ENCODE assay signal across 24 cellular contexts in the genomic region with DNA sequence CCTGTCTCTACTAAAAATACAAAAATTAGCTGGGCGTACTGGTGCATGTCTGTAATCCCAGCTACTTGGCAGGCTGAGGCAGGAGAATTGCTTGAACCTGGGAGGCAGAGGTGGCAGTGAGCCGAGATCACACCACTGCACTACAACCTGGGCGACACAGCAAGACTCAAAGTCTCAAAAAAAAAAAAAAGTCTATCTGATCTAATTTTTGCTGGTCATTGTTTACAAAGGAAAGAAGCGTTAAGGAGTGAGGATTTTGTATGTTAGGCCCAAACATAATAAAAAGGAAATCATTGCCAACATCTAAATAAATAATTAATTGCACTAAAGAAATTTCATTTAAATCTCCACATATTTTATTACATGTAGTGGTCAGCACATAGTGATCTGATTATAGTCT. TPM values are rescaled to one million over a fixed set of nuclear protein-coding genes. Genes with fewer than 3 reads are reported as not detected.
DNase-seq lines count a peak whose midpoint lies in the region; ATAC-seq and TF ChIP-seq lines count a peak whose summit lies in the region.
"Had no signal": no experiment of that assay in that cellular context is flagged by ENCODE, and none has a peak within 500 bp of the region (broad histone marks: within the 10 kb centered on the region; RNA-seq: fewer than 3 reads in every experiment).

No MANE protein-coding gene starts in this region.

- H2BK15ac ChIP-seq in mesenchymal stem cell (ENCODE audit: low read depth, poor library complexity, severe bottlenecking): no peak overlapping the region

- ATAC-seq in activated T-helper 17 cell treated with anti-CD3 and anti-CD28 coated beads, Interleukin-2, amount 50 U/mL, for 72 hours (replicated peaks): no peak
- no peak for ATAC-seq in HG03342 (IDR thresholded peaks at IDR 0.05; ENCODE audit: unreplicated experiment)
- ATAC-seq: CD8-positive, alpha-beta T cell; PC-3; WTC11 had no signal

- H3K27me3 Mint-ChIP-seq in MCF 10A (ENCODE audit: insufficient read depth, unreplicated experiment) (no peaks in the 10 kb centered on the region), type B pancreatic cell (no peaks in the 10 kb centered on the region)
- H3K27me3 Mint-ChIP-seq in activated T-helper 17 cell treated with anti-CD3 and anti-CD28 coated beads, Interleukin-2, amount 50 U/mL, for 72 hours: no peaks in the 10 kb centered on the region
- H3K27me3 Mint-ChIP-seq: memory B cell had no signal

- WGBS in mammary epithelial cell (ENCODE audit: low coverage, missing lambda C conversion rate): 91% methylated on average over 4 of the region's 4 CpGs
- 100% methylated on average over 1 of the region's 4 CpGs for WGBS in mesenchymal stem cell

- POLR2A ChIA-PET in MCF 10A (lab: Yijun Ruan, JAX): interaction anchor here (3.8 to 7.1 kb wide), 3 partner anchors 68 to 145 kb away, joined by 30 to 231 read pairs (median 102); a partner anchor contains a TSS

- H3K4me2 ChIP-seq in mammary epithelial cell (ENCODE audit: insufficient read depth, low read depth, low read length) (no peak overlapping the region), mesenchymal stem cell (ENCODE audit: low read length, poor library complexity, severe bottlenecking) (no peak overlapping the region)

- H3K14ac ChIP-seq in mesenchymal stem cell (ENCODE audit: low read length in 2 of 2): no peak overlapping the region

- H3K4me1 ChIP-seq in mammary epithelial cell (ENCODE audit: insufficient read depth, low read length): peaks cover 11% of the 10 kb centered on the region
- H3K4me1 ChIP-seq in mesenchymal stem cell (ENCODE audit: control insufficient read depth, insufficient read depth, low read depth, low read length): peaks cover 3% of the 10 kb centered on the region

- H3K4me3 Mint-ChIP-seq in MCF 10A (ENCODE audit: unreplicated experiment): no peak overlapping the region
- H3K4me3 Mint-ChIP-seq in activated T-helper 17 cell treated with anti-CD3 and anti-CD28 coated beads, Interleukin-2, amount 50 U/mL, for 72 hours: peak overlapping the region; percentile 97
- peak overlapping the region; percentile 100 for H3K4me3 Mint-ChIP-seq in type B pancreatic cell
- H3K4me3 Mint-ChIP-seq: CD8-positive, alpha-beta T cell had no signal

- peaks cover 5% of the 10 kb centered on the region for H3K79me1 ChIP-seq in mesenchymal stem cell (replicated peaks; ENCODE audit: low read length, poor library complexity, severe bottlenecking)

- H2BK5ac ChIP-seq in mesenchymal stem cell (ENCODE audit: low read depth, low read length, poor library complexity, severe bottlenecking): no peak overlapping the region

- dilution Hi-C loops in mammary epithelial cell (cut with HindIII; ENCODE audit: low sequenced_read_pairs): no loop called here

- H3K4me1 Mint-ChIP-seq in MCF 10A (ENCODE audit: insufficient read depth, unreplicated experiment) (peaks cover 8% of the 10 kb centered on the region), type B pancreatic cell (ENCODE audit: unreplicated experiment) (peaks cover 8% of the 10 kb centered on the region)
- peaks cover 14% of the 10 kb centered on the region for H3K4me1 Mint-ChIP-seq in activated T-helper 17 cell treated with anti-CD3 and anti-CD28 coated beads, Interleukin-2, amount 50 U/mL, for 72 hours

- H2BK12ac ChIP-seq in mesenchymal stem cell (ENCODE audit: low read length in 2 of 2): no peak overlapping the region

- no peak overlapping the region for H3K27ac ChIP-seq in mammary epithelial cell (ENCODE audit: insufficient read depth, low read depth, low read length)
- no peak overlapping the region for H3K27ac ChIP-seq in mesenchymal stem cell (ENCODE audit: low read length, poor library complexity, severe bottlenecking)
- H3K27ac ChIP-seq: stomach, transverse colon had no signal

- no peak overlapping the region for H3K18ac ChIP-seq in mesenchymal stem cell (ENCODE audit: low read depth in 1 of 2, low read length in 2 of 2)

- H3K9me3 ChIP-seq in mammary epithelial cell (replicated peaks; ENCODE audit: insufficient read depth, low read length) (no peaks in the 10 kb centered on the region), mesenchymal stem cell (ENCODE audit: control insufficient read depth, low read length) (no peaks in the 10 kb centered on the region)
- H3K9me3 ChIP-seq: esophagus muscularis mucosa, prostate gland, stomach, transverse colon had no signal

- intact Hi-C loops in MCF 10A (cut with micrococcal nuclease) (loop anchor here (10.0 kb wide), 1 partner anchor 251 kb away; a partner anchor contains a TSS), mammary epithelial cell (cut with micrococcal nuclease) (no loop called here)

- no peaks in the 10 kb centered on the region for H3K27me3 ChIP-seq in mammary epithelial cell (ENCODE audit: insufficient read depth, low read length)
- no peaks in the 10 kb centered on the region for H3K27me3 ChIP-seq in mesenchymal stem cell (ENCODE audit: control insufficient read depth in 1 of 2, insufficient read depth in 1 of 2, low read length in 2 of 2)
- H3K27me3 ChIP-seq: esophagus muscularis mucosa, stomach, transverse colon had no signal

- no peak overlapping the region for H3K23ac ChIP-seq in mesenchymal stem cell (ENCODE audit: low read length in 2 of 2)

- no peak for TF ChIP-seq CTCF in MCF 10A (IDR thresholded peaks at IDR 0.05; ENCODE audit: unreplicated experiment)
- no peak for TF ChIP-seq CTCF in mammary epithelial cell (conservative IDR thresholded peaks at IDR 0.05 in 1 of 2, IDR thresholded peaks at IDR 0.05 in 1 of 2; ENCODE audit: extremely low read depth in 1 of 2, insufficient read depth in 1 of 2, low read depth in 1 of 2, low read length in 2 of 2)
- TF ChIP-seq CTCF in type B pancreatic cell (conservative IDR thresholded peaks at IDR 0.05): no peak

- BruUV-seq in MCF 10A (replicated peaks; lab: Mats Ljungman, UMichigan): no TSS peak
- BruUV-seq in mammary epithelial cell (replicated peaks; lab: Mats Ljungman, UMichigan): no TSS peak

- DNase-seq in MCF 10A (ENCODE audit: unreplicated experiment) (no peak), mammary epithelial cell (no peak), mesenchymal stem cell (no peak), type B pancreatic cell (ENCODE audit: extremely low spot score, unreplicated experiment) (no peak), NCI-H2171 treated with DMSO at 0.1 percent for 48 hours (lab: John Stamatoyannopoulos, UW) (no peak), NCI-H1048 (lab: John Stamatoyannopoulos, UW) (no peak)
- DNase-seq: activated gamma-delta T cell treated with Interleukin-2 at 50 U/mL for 16 hours; aorta; CD8-positive, alpha-beta T cell; cerebellar nuclear complex; GF-D8; KG1; NCI-H187; NCI-H226; PC-3; SHP77; stomach; transverse colon had no signal

- CTCF ChIA-PET in MCF 10A (lab: Yijun Ruan, JAX) (interaction anchor here (0.6 kb wide), 1 partner anchor 146 kb away, joined by 4 read pairs; no protein-coding TSS in a partner anchor), mammary epithelial cell (lab: Charles Lee; ENCODE audit: low non-redundant PET) (no interaction called here)

- no peak overlapping the region for H2AFZ ChIP-seq in mammary epithelial cell (ENCODE audit: low read depth, low read length)
- H2AFZ ChIP-seq in mesenchymal stem cell (ENCODE audit: low read depth, low read length): no peak overlapping the region

- H3K4me3 ChIP-seq in mammary epithelial cell (replicated peaks in 1 of 3; ENCODE audit: insufficient read depth in 1 of 3, low read depth in 2 of 3, low read length in 3 of 3) (no peak overlapping the region), mesenchymal stem cell (ENCODE audit: insufficient read depth in 1 of 2, low read depth in 1 of 2, low read length in 2 of 2) (no peak overlapping the region)
- H3K4me3 ChIP-seq: esophagus muscularis mucosa, prostate gland, stomach, transverse colon had no signal

- H3K36me3 ChIP-seq in mammary epithelial cell (ENCODE audit: insufficient read depth, low read length) (peaks cover 13% of the 10 kb centered on the region), mesenchymal stem cell (ENCODE audit: control insufficient read depth in 1 of 2, insufficient read depth in 2 of 2, low read depth in 1 of 2, low read length in 2 of 2) (peaks cover 30 to 47% of the 10 kb centered on the region in 2 experiments)

- H3K9me3 Mint-ChIP-seq in MCF 10A (ENCODE audit: unreplicated experiment) (no peaks in the 10 kb centered on the region), type B pancreatic cell (no peaks in the 10 kb centered on the region)
- no peaks in the 10 kb centered on the region for H3K9me3 Mint-ChIP-seq in activated T-helper 17 cell treated with anti-CD3 and anti-CD28 coated beads, Interleukin-2, amount 50 U/mL, for 72 hours
- H3K9me3 Mint-ChIP-seq: CD8-positive, alpha-beta T cell; memory B cell; WTC11 had no signal

- H4K8ac ChIP-seq in mesenchymal stem cell (ENCODE audit: low read length): peak overlapping the region; percentile 60

- in situ Hi-C loops in mammary epithelial cell (cut with MboI; ENCODE audit: low sequenced_read_pairs in 2 of 2): loop anchor here (5.0 to 25.0 kb wide), 2 partner anchors 133 to 143 kb away; a partner anchor contains a TSS

- H3K4ac ChIP-seq in mesenchymal stem cell (ENCODE audit: low read depth in 1 of 2, low read length in 2 of 2): no peak overlapping the region

- H2BK120ac ChIP-seq in mesenchymal stem cell (ENCODE audit: low read depth, low read length): no peak overlapping the region

- no peaks in the 10 kb centered on the region for H4K20me1 ChIP-seq in mammary epithelial cell (ENCODE audit: insufficient read depth, low read length)

- H3K36me3 Mint-ChIP-seq in MCF 10A (ENCODE audit: insufficient read depth, unreplicated experiment) (peaks cover 48% of the 10 kb centered on the region), type B pancreatic cell (peaks cover 22% of the 10 kb centered on the region)
- peaks cover 81% of the 10 kb centered on the region for H3K36me3 Mint-ChIP-seq in activated T-helper 17 cell treated with anti-CD3 and anti-CD28 coated beads, Interleukin-2, amount 50 U/mL, for 72 hours (ENCODE audit: low read depth)

- H4K91ac ChIP-seq in mesenchymal stem cell (ENCODE audit: low read length): no peak overlapping the region

- peaks cover 79% of the 10 kb centered on the region for H3K79me2 ChIP-seq in mammary epithelial cell (ENCODE audit: insufficient read depth, low read length)

- H3K9ac ChIP-seq in mammary epithelial cell (ENCODE audit: insufficient read depth, low read length) (no peak overlapping the region), mesenchymal stem cell (ENCODE audit: low read length) (no peak overlapping the region)

- no peak overlapping the region for H2AK5ac ChIP-seq in mesenchymal stem cell (ENCODE audit: low read length, severe bottlenecking)

- H3K27ac Mint-ChIP-seq in MCF 10A (ENCODE audit: low read depth, unreplicated experiment) (peak overlapping the region; percentile 59), type B pancreatic cell (no peak overlapping the region)
- peak overlapping the region; percentile 98 for H3K27ac Mint-ChIP-seq in activated T-helper 17 cell treated with anti-CD3 and anti-CD28 coated beads, Interleukin-2, amount 50 U/mL, for 72 hours

RNA-seq across cellular contexts. Expression of a gene that starts 2.9 kb away (rescaled TPM):
- 46.7 and 71.3 TPM in 2 replicates for total RNA-seq in MCF 10A (2022)
- total RNA-seq in mammary epithelial cell: 10 to 100 TPM; 34.5 to 43.6 TPM
- polyA plus RNA-seq in mammary epithelial cell: 96.0 TPM
- 55.9 TPM for polyA minus RNA-seq in mammary epithelial cell
- 10 to 100 TPM; 70.8 to 93.0 TPM for total RNA-seq in activated T-helper 17 cell treated with anti-CD3 and anti-CD28 coated beads, Interleukin-2, amount 50 U/mL, for 72 hours
- 83.2 TPM for polyA plus RNA-seq in mesenchymal stem cell (2013, experiment 1 of 2)
- polyA plus RNA-seq in mesenchymal stem cell (2013, experiment 2 of 2): 87.8 TPM
- total RNA-seq in type B pancreatic cell (ENCODE audit: low replicate concordance): 62.8 and 68.1 TPM in 2 replicates
